In genomic region chr5:83752700-83753099, GRCh38 we compare ENCODE assay signal across 34 cellular contexts. TPM values are rescaled to one million over a fixed set of nuclear protein-coding genes. Genes with fewer than 3 reads are reported as not detected.
"Had no signal": no experiment of that assay in that cellular context is flagged by ENCODE, and none has a peak within 500 bp of the region (broad histone marks: within the 10 kb centered on the region; RNA-seq: fewer than 3 reads in every experiment).

No MANE protein-coding gene starts in this region.

- ATAC-seq: foreskin keratinocyte; gastroesophageal sphincter; heart left ventricle; left lung; mucosa of descending colon; natural killer cell treated with Interleukin-12 subunit alpha and Interleukin-12 subunit beta and Interleukin-15 and Interleukin-18, amount 100 ng/mL, for 72 hours; pancreas; right lobe of liver; stimulated activated effector memory CD8-positive, alpha-beta T cell treated with anti-CD3 and anti-CD28 coated beads, Interleukin-12 subunit alpha, Interleukin-12 subunit beta, amount 100 ng/mL, for 72 hours; stimulated activated naive CD8-positive, alpha-beta T cell treated with anti-CD3 and anti-CD28 coated beads, Interleukin-15, Interleukin-2, amounts not matched to agents 100 U/mL and 50 U/mL, for 24 hours had no signal

- H3K4me1 ChIP-seq: esophagus muscularis mucosa, foreskin keratinocyte, gastroesophageal sphincter, heart left ventricle, left lung, pancreas, right lobe of liver, testis, tibial artery had no signal

- H3K4me3 Mint-ChIP-seq: mesothelial cell of epicardium; naive B cell; natural killer cell treated with Interleukin-12 subunit alpha and Interleukin-12 subunit beta and Interleukin-15 and Interleukin-18, amount 100 ng/mL, for 72 hours; neural crest cell; stimulated activated effector memory CD8-positive, alpha-beta T cell treated with anti-CD3 and anti-CD28 coated beads, Interleukin-12 subunit alpha, Interleukin-12 subunit beta, amount 100 ng/mL, for 72 hours; type B pancreatic cell had no signal

- H3K27me3 ChIP-seq: foreskin keratinocyte, gastroesophageal sphincter, heart left ventricle, hepatocyte, left lung, neutrophil, pancreas, right lobe of liver, testis, tibial artery had no signal

- H3K36me3 ChIP-seq: esophagus muscularis mucosa, gastroesophageal sphincter, heart left ventricle, left lung, neutrophil, pancreas, right lobe of liver, tibial artery had no signal

- H3K27ac Mint-ChIP-seq: mesothelial cell of epicardium; naive B cell; natural killer cell treated with Interleukin-12 subunit alpha and Interleukin-12 subunit beta and Interleukin-15 and Interleukin-18, amount 100 ng/mL, for 72 hours; stimulated activated effector memory CD8-positive, alpha-beta T cell treated with anti-CD3 and anti-CD28 coated beads, Interleukin-12 subunit alpha, Interleukin-12 subunit beta, amount 100 ng/mL, for 72 hours; type B pancreatic cell had no signal

- H3K27me3 Mint-ChIP-seq: natural killer cell treated with Interleukin-12 subunit alpha and Interleukin-12 subunit beta and Interleukin-15 and Interleukin-18, amount 100 ng/mL, for 72 hours; type B pancreatic cell had no signal

- DNase-seq: dermis blood vessel endothelial cell; effector memory CD4-positive, alpha-beta T cell; foreskin keratinocyte; heart left ventricle; kidney; left lung; mesenchymal stem cell; mucosa of descending colon; naive B cell; pancreas; right lobe of liver; stimulated activated CD4-positive, alpha-beta T cell treated with anti-CD3 and anti-CD28 coated beads, Interleukin-12 subunit alpha, Interleukin-12 subunit beta, amount 100 ng/mL, for 4 hours; stimulated activated CD4-positive, alpha-beta T cell treated with anti-CD3 and anti-CD28 coated beads, Interleukin-1b, Interleukin-23, amount 100 ng/mL, for 48 hours; stimulated activated CD4-positive, alpha-beta T cell treated with anti-CD3 and anti-CD28 coated beads, Interleukin-4, amount 100 ng/mL, for 24 hours; stimulated activated naive CD8-positive, alpha-beta T cell treated with anti-CD3 and anti-CD28 coated beads, Interleukin-15, Interleukin-2, amounts not matched to agents 100 U/mL and 50 U/mL, for 24 hours; substantia nigra; testis; tibial artery had no signal

- H3K4me2 ChIP-seq: hepatocyte, smooth muscle cell had no signal

- H3K36me3 Mint-ChIP-seq: stimulated activated effector memory CD8-positive, alpha-beta T cell treated with anti-CD3 and anti-CD28 coated beads, Interleukin-12 subunit alpha, Interleukin-12 subunit beta, amount 100 ng/mL, for 72 hours; type B pancreatic cell had no signal

- H3K27ac ChIP-seq: coronary artery, esophagus muscularis mucosa, foreskin keratinocyte, gastroesophageal sphincter, heart left ventricle, hepatocyte, left lung, neutrophil, pancreas, right lobe of liver, testis, tibial artery had no signal

- H3K4me3 ChIP-seq: coronary artery, esophagus muscularis mucosa, gastroesophageal sphincter, heart left ventricle, hepatocyte, left lung, mucosa of descending colon, pancreas, right lobe of liver, smooth muscle cell, testis, tibial artery had no signal

- H3K9me3 ChIP-seq: esophagus muscularis mucosa, mucosa of descending colon, pancreas, right lobe of liver, testis, tibial artery had no signal

- H2AFZ ChIP-seq: hepatocyte had no signal

- H3K4me1 Mint-ChIP-seq: mesothelial cell of epicardium; neural crest cell; stimulated activated effector memory CD8-positive, alpha-beta T cell treated with anti-CD3 and anti-CD28 coated beads, Interleukin-12 subunit alpha, Interleukin-12 subunit beta, amount 100 ng/mL, for 72 hours had no signal

- H3K79me2 ChIP-seq: hepatocyte had no signal

RNA-seq across cellular contexts. Expression of gene HAPLN1, which starts 32.0 kb away (rescaled TPM):
- total RNA-seq: endothelial cell of umbilical vein; epithelial cell of proximal tubule; foreskin keratinocyte; lung microvascular endothelial cell; natural killer cell treated with Interleukin-12 subunit alpha and Interleukin-12 subunit beta and Interleukin-15 and Interleukin-18, amount 100 ng/mL, for 72 hours; omental fat pad; pancreas; pulmonary artery endothelial cell; testis had no signal
